Comparison of ENCODE assay signal across 8 cellular contexts in the genomic region with DNA sequence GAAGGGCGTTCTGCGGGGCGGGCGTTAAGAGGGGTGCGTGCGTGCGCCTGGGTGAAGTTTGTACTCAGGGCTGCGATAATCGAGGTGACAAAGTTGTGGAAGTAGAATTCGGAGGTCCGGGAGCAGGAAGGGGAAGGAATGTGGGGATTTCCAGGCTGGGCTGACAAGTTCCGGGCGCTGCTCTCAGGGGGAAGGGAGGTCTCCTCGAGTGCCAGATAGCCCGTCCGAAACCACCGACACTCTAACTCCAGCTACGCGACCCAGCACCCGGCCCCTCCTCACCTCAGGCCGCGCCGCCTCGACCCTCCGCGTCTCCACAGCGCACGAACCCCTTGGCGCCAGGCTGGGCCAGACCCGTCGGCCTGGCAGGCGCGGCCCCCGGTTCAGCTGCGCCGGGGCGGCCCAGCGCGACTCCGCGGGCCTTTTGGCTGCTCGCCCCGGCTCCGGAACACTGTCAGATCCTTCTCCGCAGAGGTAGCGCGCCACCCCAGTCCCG. TPM values are rescaled to one million over a fixed set of nuclear protein-coding genes. Genes with fewer than 3 reads are reported as not detected.
A peak's percentile ranks its signal among the peaks of the same experiment; 100 is the strongest.
DNase-seq lines count a peak whose midpoint lies in the region; ATAC-seq, FAIRE-seq and TF ChIP-seq lines count a peak whose summit lies in the region.

A gene (minus strand): TSS at position 462 of the 496 bp plus-strand sequence. CDS start 18,685 bp downstream, outside the sequence.

- FAIRE-seq in kidney (lab: Jason Lieb, UNC) = no peak

- no peaks in the 10 kb centered on the region for H3K27me3 ChIP-seq in SJSA1 (replicated peaks)

- peaks cover 5% of the 10 kb centered on the region for H3K9me3 Mint-ChIP-seq in central memory CD8-positive, alpha-beta T cell

- H3K36me3 ChIP-seq in SJSA1 (peaks cover 10% of the 10 kb centered on the region), kidney (ENCODE audit: control insufficient read depth in 1 of 2, insufficient read depth in 2 of 2, low read length in 2 of 2) (no peaks in the 10 kb centered on the region)

- H3K4me1 Mint-ChIP-seq in central memory CD8-positive, alpha-beta T cell = peaks cover 46% of the 10 kb centered on the region

- DNase-seq in Ammon's horn (ENCODE audit: low spot score) (peak; percentile 72), SJSA1 (ENCODE audit: low read depth in 1 of 2, low spot score in 2 of 2) (peak in 1 of 2 experiments; percentile 85), kidney (no peak), NCI-H446 treated with DMSO at 0.1 percent for 48 hours (lab: John Stamatoyannopoulos, UW) (no peak)
- DNase-seq in central memory CD8-positive, alpha-beta T cell (ENCODE audit: low spot score in 2 of 2) = no peak
- peak; percentile 24 for DNase-seq in stimulated activated CD8-positive, alpha-beta memory T cell treated with anti-CD3 and anti-CD28 coated beads, Interleukin-4, amount 100 ng/mL, for 24 hours (ENCODE audit: low read depth)

- H3K27me3 Mint-ChIP-seq in central memory CD8-positive, alpha-beta T cell = no peaks in the 10 kb centered on the region

- intact Hi-C loops in kidney (cut with DNase I) = no loop called here

- no peaks in the 10 kb centered on the region for H3K9me3 ChIP-seq in SJSA1 (replicated peaks)
- H3K9me3 ChIP-seq in kidney (ENCODE audit: control insufficient read depth in 1 of 2, low read length in 2 of 2) = no peaks in the 10 kb centered on the region

- H3K9ac ChIP-seq in kidney (ENCODE audit: low read length in 2 of 2) = peak within 1 kb of the TSS; percentile 87

- H3K4me1 ChIP-seq in SJSA1 (replicated peaks) (peaks cover 20% of the 10 kb centered on the region), kidney (ENCODE audit: control insufficient read depth in 1 of 2, insufficient read depth in 1 of 2, low read depth in 1 of 2, low read length in 2 of 2) (peaks cover 4 to 10% of the 10 kb centered on the region in 2 donors)

- peak within 1 kb of the TSS; percentile 86 for H3K4me3 ChIP-seq in SJSA1
- H3K4me3 ChIP-seq in kidney (ENCODE audit: low read length in 2 of 2) = peak within 1 kb of the TSS; percentile 76 to 94

- peak within 1 kb of the TSS; percentile 97 for H3K27ac Mint-ChIP-seq in central memory CD8-positive, alpha-beta T cell (ENCODE audit: low read depth)

- peak within 1 kb of the TSS; percentile 96 for H3K27ac ChIP-seq in SJSA1
- peak within 1 kb of the TSS; percentile 99 to 100 for H3K27ac ChIP-seq in kidney (ENCODE audit: low read depth in 2 of 2, low read length in 2 of 2)

- no peak for TF ChIP-seq CTCF in kidney (IDR thresholded peaks at IDR 0.05; ENCODE audit: borderline replicate concordance, extremely low read depth, insufficient read depth)

- H3K4me3 Mint-ChIP-seq in central memory CD8-positive, alpha-beta T cell = peak within 1 kb of the TSS; percentile 87

- ATAC-seq in GM18858 (IDR thresholded peaks at IDR 0.05; ENCODE audit: unreplicated experiment) (peak; percentile 26), HG03060 (IDR thresholded peaks at IDR 0.05; ENCODE audit: low read depth, unreplicated experiment) (peak; percentile 20)
- peak; percentile 38 for ATAC-seq in central memory CD8-positive, alpha-beta T cell (replicated peaks; ENCODE audit: extremely low read depth, poor library complexity, severe bottlenecking)

- H3K36me3 Mint-ChIP-seq in central memory CD8-positive, alpha-beta T cell (ENCODE audit: insufficient read depth) = peaks cover 13% of the 10 kb centered on the region

RNA-seq across cellular contexts. Expression of the gene that starts here (rescaled TPM):
- total RNA-seq in SJSA1 (2014; rRNA removed; shearing (Covaris generic)) = 192 and 196 TPM in 2 replicates
- 378 TPM for total RNA-seq in kidney
- 39.2 TPM for polyA plus RNA-seq in kidney (ENCODE audit: insufficient read depth, low read depth, low replicate concordance)

Comparison
In these comparisons a context has a peak if more than half of its experiments do, and no peak if none do; other contexts are left out.
1. DNase-seq: peak in Ammon's horn (single experiment) and stimulated activated CD8-positive, alpha-beta memory T cell treated with anti-CD3 and anti-CD28 coated beads, Interleukin-4, amount 100 ng/mL, for 24 hours (single experiment); none in central memory CD8-positive, alpha-beta T cell (0 of 2), kidney (single experiment) and NCI-H446 treated with DMSO at 0.1 percent for 48 hours (single experiment).
2. Peak in every context shown above with its lines, with median percentiles within 50 percentile points of each other: ATAC-seq.